In genomic region chr19:11538232-11539036, GRCh38 we compare ENCODE assay signal across 8 cellular contexts. TPM values are rescaled to one million over a fixed set of nuclear protein-coding genes. Genes with fewer than 3 reads are reported as not detected.
A peak's percentile ranks its signal among the peaks of the same experiment; 100 is the strongest.
DNase-seq lines count a peak whose midpoint lies in the region; ATAC-seq and TF ChIP-seq lines count a peak whose summit lies in the region.

TSS of gene CNN1 (plus strand) at chr19:11538851. CDS start at chr19:11538928, 77 bp downstream.

- peaks cover 13% of the 10 kb centered on the region for H3K27me3 Mint-ChIP-seq in activated T-helper 17 cell treated with anti-CD3 and anti-CD28 coated beads, Interleukin-2, amount 50 U/mL, for 72 hours

- no peaks in the 10 kb centered on the region for H3K9me3 Mint-ChIP-seq in activated T-helper 17 cell treated with anti-CD3 and anti-CD28 coated beads, Interleukin-2, amount 50 U/mL, for 72 hours

- peak within 1 kb of the TSS; percentile 87 for H2BK120ac ChIP-seq in IMR-90 (ENCODE audit: low read depth, low read length)

- TF ChIP-seq CTCF in IMR-90 (conservative IDR thresholded peaks at IDR 0.05; ENCODE audit: low read depth, low read length) (no peak), coronary artery (IDR thresholded peaks at IDR 0.05) (no peak), thoracic aorta (IDR thresholded peaks at IDR 0.05) (no peak)

- peak; percentile 72 for ATAC-seq in IMR-90 (ENCODE audit: low read depth)
- ATAC-seq in thoracic aorta (ENCODE audit: insufficient number of reproducible peaks, low FRiP score, low read depth) = peak; percentile 67
- ATAC-seq in GM18498 (IDR thresholded peaks at IDR 0.05; ENCODE audit: unreplicated experiment) = no peak
- no peak for ATAC-seq in HG03378 (IDR thresholded peaks at IDR 0.05; ENCODE audit: unreplicated experiment)
- no peak for ATAC-seq in activated T-helper 17 cell treated with anti-CD3 and anti-CD28 coated beads, Interleukin-2, amount 50 U/mL, for 72 hours (replicated peaks)

- H3K9me3 ChIP-seq in IMR-90 (ENCODE audit: control insufficient read depth, insufficient read depth, low read length) (no peaks in the 10 kb centered on the region), thoracic aorta (no peaks in the 10 kb centered on the region)

- H3K4me3 Mint-ChIP-seq in activated T-helper 17 cell treated with anti-CD3 and anti-CD28 coated beads, Interleukin-2, amount 50 U/mL, for 72 hours = no peak within 1 kb of the TSS

- peak within 1 kb of the TSS; percentile 99 for H2BK15ac ChIP-seq in IMR-90 (ENCODE audit: low read depth, low read length)

- peak within 1 kb of the TSS; percentile 98 for H2AK9ac ChIP-seq in IMR-90 (replicated peaks; ENCODE audit: low read depth, low read length, poor library complexity)

- intact Hi-C loops in IMR-90 (cut with micrococcal nuclease) = loop anchor here (2.0 kb wide), 1 partner anchor 20 kb away; the partner anchor contains the start of gene ELOF1

- peak within 1 kb of the TSS; percentile 71 for H2BK5ac ChIP-seq in IMR-90 (ENCODE audit: low read depth, low read length, poor library complexity, severe bottlenecking)

- H3K79me1 ChIP-seq in IMR-90 (ENCODE audit: low read depth in 1 of 2, low read length in 2 of 2) = peaks cover 7 to 31% of the 10 kb centered on the region in 2 experiments

- H3K18ac ChIP-seq in IMR-90 (ENCODE audit: low read depth, low read length) = peak within 1 kb of the TSS; percentile 84

- peak within 1 kb of the TSS; percentile 43 for H3K4me3 ChIP-seq in IMR-90 (ENCODE audit: insufficient read depth, low read depth, low read length)
- peak within 1 kb of the TSS; percentile 82 for H3K4me3 ChIP-seq in coronary artery
- peak within 1 kb of the TSS; percentile 86 for H3K4me3 ChIP-seq in thoracic aorta

- dilution Hi-C loops in IMR-90 (cut with HindIII; ENCODE audit: low sequenced_read_pairs, unreplicated experiment) = no loop called here

- peak within 1 kb of the TSS; percentile 94 for H3K14ac ChIP-seq in IMR-90 (replicated peaks; ENCODE audit: low read depth, low read length)

- H2AK5ac ChIP-seq in IMR-90 (ENCODE audit: low read depth, low read length) = peak within 1 kb of the TSS; percentile 98

- no peaks in the 10 kb centered on the region for H3K36me3 Mint-ChIP-seq in activated T-helper 17 cell treated with anti-CD3 and anti-CD28 coated beads, Interleukin-2, amount 50 U/mL, for 72 hours (ENCODE audit: low read depth)

- H3K27ac Mint-ChIP-seq in activated T-helper 17 cell treated with anti-CD3 and anti-CD28 coated beads, Interleukin-2, amount 50 U/mL, for 72 hours = no peak within 1 kb of the TSS

- peak within 1 kb of the TSS; percentile 72 for H4K5ac ChIP-seq in IMR-90 (ENCODE audit: low read depth, low read length)

- CTCF ChIA-PET in IMR-90 (lab: Yijun Ruan, JAX) = no interaction called here

- H3K4me1 ChIP-seq in IMR-90 (ENCODE audit: control insufficient read depth, insufficient read depth, low read length) (peaks cover 21% of the 10 kb centered on the region), thoracic aorta (ENCODE audit: control insufficient read depth in 1 of 2, low read depth in 2 of 2) (peaks cover 19 to 53% of the 10 kb centered on the region in 2 donors)

- H3K4ac ChIP-seq in IMR-90 (ENCODE audit: low read depth, low read length) = peak within 1 kb of the TSS; percentile 97

- H3K9ac ChIP-seq in IMR-90 (ENCODE audit: low read depth, low read length) = peak within 1 kb of the TSS; percentile 93

- TF ChIP-seq POLR2A in IMR-90 (IDR thresholded peaks at IDR 0.05; ENCODE audit: low read depth, low read length) = peak; percentile 95

- H3K27me3 ChIP-seq in IMR-90 (ENCODE audit: control insufficient read depth, insufficient read depth, low read length) = no peaks in the 10 kb centered on the region
- H3K27me3 ChIP-seq in thoracic aorta (replicated peaks; ENCODE audit: insufficient read depth) = no peaks in the 10 kb centered on the region

- peak within 1 kb of the TSS; percentile 77 for H3K4me2 ChIP-seq in IMR-90 (ENCODE audit: low read depth, low read length)

- H3K4me1 Mint-ChIP-seq in activated T-helper 17 cell treated with anti-CD3 and anti-CD28 coated beads, Interleukin-2, amount 50 U/mL, for 72 hours = peaks cover 5% of the 10 kb centered on the region

- H3K56ac ChIP-seq in IMR-90 (ENCODE audit: extremely low read depth, insufficient read depth, low read length) = peak within 1 kb of the TSS; percentile 92

- peak within 1 kb of the TSS; percentile 89 for H2AFZ ChIP-seq in IMR-90 (replicated peaks; ENCODE audit: low read length, poor library complexity)

- POLR2A ChIA-PET in IMR-90 (lab: Charles Lee; ENCODE audit: unreplicated experiment) = interaction anchor here (0.7 to 0.9 kb wide), 2 partner anchors 20 to 247 kb away, joined by 3 to 4 read pairs; no protein-coding TSS in a partner anchor

- H3K36me3 ChIP-seq in IMR-90 (ENCODE audit: control insufficient read depth, insufficient read depth, low read length) (peaks cover 4% of the 10 kb centered on the region; the same call in 1 of the 2 replicates), thoracic aorta (peaks cover 9% of the 10 kb centered on the region)

- H4K8ac ChIP-seq in IMR-90 (ENCODE audit: low read depth in 2 of 2, low read length in 2 of 2) = peak within 1 kb of the TSS; percentile 89 to 99

- DNase-seq in IMR-90 (peak; percentile 90), coronary artery (ENCODE audit: low spot score) (peak; percentile 96), left kidney (ENCODE audit: low read depth, low spot score) (peak; percentile 71), thoracic aorta (ENCODE audit: low spot score) (peak; percentile 76)
- DNase-seq in activated CD8-positive, alpha-beta memory T cell treated with anti-CD3 and anti-CD28 coated beads, Interleukin-2, amount 50 U/mL, for 4 hours = no peak

- in situ Hi-C loops in IMR-90 (cut with MboI; ENCODE audit: low sequenced_read_pairs) = no loop called here

- no peaks in the 10 kb centered on the region for H4K20me1 ChIP-seq in IMR-90 (ENCODE audit: insufficient read depth, low read length)

- peak within 1 kb of the TSS; percentile 92 for H3K23ac ChIP-seq in IMR-90 (ENCODE audit: low read depth, low read length)

- H3K9me1 ChIP-seq in IMR-90 (ENCODE audit: insufficient read depth, low read length) = peaks cover 17% of the 10 kb centered on the region

- no peak for TF ChIP-seq RAD21 in IMR-90 (IDR thresholded peaks at IDR 0.05; ENCODE audit: low read length)

- no TSS peak for BruUV-seq in IMR-90 (replicated peaks; lab: Mats Ljungman, UMichigan)

- H3K27ac ChIP-seq in IMR-90 (ENCODE audit: insufficient read depth, low read length) (peak within 1 kb of the TSS; percentile 51), coronary artery (peak within 1 kb of the TSS; percentile 97 to 98), thoracic aorta (peak within 1 kb of the TSS; percentile 94 to 98)

- WGBS in IMR-90 (ENCODE audit: extremely low coverage in 2 of 2, insufficient read length in 1 of 2), 2 experiments = 8% methylated on average over 2 of the region's 21 CpGs; no CpG with 5 or more reads in 1 of the 2 experiments

- peak within 1 kb of the TSS; percentile 83 for H2BK20ac ChIP-seq in IMR-90 (ENCODE audit: low read depth, low read length)

- peak within 1 kb of the TSS; percentile 94 for H4K91ac ChIP-seq in IMR-90 (ENCODE audit: insufficient read depth, low read depth, low read length)

TF ChIP-seq in IMR-90, 13 proteins besides CTCF, POLR2A, EP300 and RAD21:
- no peak for TF ChIP-seq RFX5 (IDR thresholded peaks at IDR 0.05; ENCODE audit: low read depth, low read length)
- no peak for TF ChIP-seq FOS (IDR thresholded peaks at IDR 0.05; ENCODE audit: low read depth, low read length)
- TF ChIP-seq MAZ (IDR thresholded peaks at IDR 0.05; ENCODE audit: borderline replicate concordance, low read depth, low read length) = peak; percentile 90; the same call in 1 of the 2 replicates
- no peak for TF ChIP-seq USF2 (IDR thresholded peaks at IDR 0.05; ENCODE audit: low read depth, low read length)
- TF ChIP-seq MXI1 (IDR thresholded peaks at IDR 0.05; ENCODE audit: borderline replicate concordance, low read depth, low read length) = peak; percentile 63
- TF ChIP-seq SMC3 (IDR thresholded peaks at IDR 0.05; ENCODE audit: low read depth, low read length) = no peak
- no peak for TF ChIP-seq NFE2L2 (IDR thresholded peaks at IDR 0.05; ENCODE audit: low read depth, low read length)
- TF ChIP-seq ELK1 (IDR thresholded peaks at IDR 0.05; ENCODE audit: borderline replicate concordance, low read depth, low read length) = no peak
- TF ChIP-seq RCOR1 (IDR thresholded peaks at IDR 0.05; ENCODE audit: insufficient replicate concordance, low read length) = peak; percentile 74
- peak; percentile 83 for TF ChIP-seq CEBPB (IDR thresholded peaks at IDR 0.05; ENCODE audit: low read depth, low read length)
- no peak for TF ChIP-seq CHD1 (IDR thresholded peaks at IDR 0.05; ENCODE audit: low read depth, low read length)
- no peak for TF ChIP-seq MAFK (IDR thresholded peaks at IDR 0.05; ENCODE audit: low read depth, low read length)
- TF ChIP-seq BHLHE40 (IDR thresholded peaks at IDR 0.05; ENCODE audit: low read depth, low read length) = 0 out of 2 replicates have a peak, but pooled peaks have one; percentile 35

RNA-seq across cellular contexts. Expression of gene CNN1, which starts in this region (rescaled TPM):
- 102 TPM in 2 replicates for total RNA-seq in IMR-90 (2012; rRNA removed)
- polyA plus RNA-seq in IMR-90 (2012; rRNA removed) = 196 and 207 TPM in 2 replicates
- 132 and 257 TPM in 2 replicates for polyA plus RNA-seq in IMR-90 (2012; cell fraction: cytosol; rRNA removed)
- polyA plus RNA-seq in IMR-90 (2012; cell fraction: nucleus; rRNA removed; ENCODE audit: low replicate concordance) = 103 and 118 TPM in 2 replicates
- 1,000 to 10,000 TPM in 1 of 2 donors, 100 to 1,000 TPM in 1; 703 to 1,224 TPM for total RNA-seq in thoracic aorta
- total RNA-seq in activated T-helper 17 cell treated with anti-CD3 and anti-CD28 coated beads, Interleukin-2, amount 50 U/mL, for 72 hours = not detected

Comparison
In these comparisons a context has a peak if more than half of its experiments do, and no peak if none do; other contexts are left out.
1. RNA of gene CNN1 (total RNA-seq): 703 to 1,224 TPM in thoracic aorta and 102 TPM in IMR-90; not detected in activated T-helper 17 cell treated with anti-CD3 and anti-CD28 coated beads, Interleukin-2, amount 50 U/mL, for 72 hours; every median in the first group is over 10 times any median in the second.
2. ATAC-seq: peak in IMR-90 (single experiment) and thoracic aorta (single experiment); none in GM18498 (single experiment), HG03378 (single experiment) and activated T-helper 17 cell treated with anti-CD3 and anti-CD28 coated beads, Interleukin-2, amount 50 U/mL, for 72 hours (single experiment).
3. Peak in every context shown above with its lines, with median percentiles within 50 percentile points of each other: H3K27ac ChIP-seq and H3K4me3 ChIP-seq.